In the genomic region with DNA sequence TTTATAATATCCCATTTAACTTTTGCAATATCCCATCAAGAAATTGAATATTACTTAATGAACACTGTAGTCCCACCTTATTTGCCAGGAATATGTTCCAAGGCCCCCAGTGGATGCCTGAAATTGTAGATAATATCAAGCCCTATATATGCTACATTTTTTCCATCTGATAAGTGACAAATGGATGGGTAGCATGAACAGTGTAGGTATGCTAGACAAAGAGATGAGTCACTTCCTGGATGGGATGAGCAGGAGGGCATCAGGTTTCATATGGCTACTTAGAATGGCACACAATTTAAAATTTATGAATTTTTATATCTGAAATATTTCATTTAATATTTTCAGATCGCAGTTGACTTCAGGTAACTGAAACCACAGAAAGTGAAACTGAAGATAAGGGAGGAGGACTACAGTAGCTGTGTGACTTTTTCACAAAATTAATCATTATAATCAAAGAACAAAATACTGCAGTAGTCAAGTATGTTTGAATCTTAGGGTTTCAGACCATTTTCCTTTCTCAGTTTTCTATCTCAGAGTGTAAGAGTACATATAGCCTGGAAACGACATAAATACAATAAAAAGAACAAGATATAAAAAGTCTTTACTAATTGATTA, we compare ENCODE assay signal across 14 cellular contexts.
A peak's percentile ranks its signal among the peaks of the same experiment; 100 is the strongest.
DNase-seq lines count a peak whose midpoint lies in the region; ATAC-seq and TF ChIP-seq lines count a peak whose summit lies in the region.
"Had no signal": no experiment of that assay in that cellular context is flagged by ENCODE, and none has a peak within 500 bp of the region (broad histone marks: within the 10 kb centered on the region; RNA-seq: fewer than 3 reads in every experiment).

No MANE protein-coding gene starts in this region.

- no peak for TF ChIP-seq CTCF in RWPE1 (conservative IDR thresholded peaks at IDR 0.05; ENCODE audit: low read depth)
- TF ChIP-seq CTCF in foreskin keratinocyte (conservative IDR thresholded peaks at IDR 0.05) = no peak

- POLR2A ChIA-PET in RWPE1 (lab: Yijun Ruan, JAX; ENCODE audit: low non-redundant PET) = no interaction called here

- H3K4me1 ChIP-seq in foreskin keratinocyte = peaks cover 19% of the 10 kb centered on the region
- H3K4me1 ChIP-seq: upper lobe of left lung had no signal

- peak; percentile 97 for ATAC-seq in foreskin keratinocyte
- ATAC-seq: activated CD8-positive, alpha-beta T cell treated with anti-CD3 and anti-CD28 coated beads for 36 hours had no signal

- DNase-seq in EH (ENCODE audit: low read depth) (peak; percentile 36), HS-5 (ENCODE audit: low read depth) (peak; percentile 31), RWPE1 (ENCODE audit: low spot score) (peak; percentile 48), foreskin keratinocyte (peak; percentile 21 to 58), UCSD-AML1 (lab: John Stamatoyannopoulos, UW; ENCODE audit: unreplicated experiment) (no peak), NCI-H345 (lab: John Stamatoyannopoulos, UW) (no peak)
- DNase-seq in activated CD8-positive, alpha-beta memory T cell treated with anti-CD3 and anti-CD28 coated beads, Interleukin-2, amount 50 U/mL, for 4 hours = no peak
- DNase-seq in stimulated activated naive CD4-positive, alpha-beta T cell (lab: John Stamatoyannopoulos, UW) = no peak
- DNase-seq: activated CD8-positive, alpha-beta T cell treated with anti-CD3 and anti-CD28 coated beads for 36 hours; anterior cingulate cortex; NCI-H187; nucleus accumbens; stimulated activated CD4-positive, alpha-beta T cell treated with anti-CD3 and anti-CD28 coated beads, Interleukin-4, amount 100 ng/mL, for 4 hours; upper lobe of left lung had no signal

- no peaks in the 10 kb centered on the region for H3K27me3 ChIP-seq in foreskin keratinocyte
- H3K27me3 ChIP-seq: upper lobe of left lung had no signal

- H3K27ac ChIP-seq in RWPE1 (no peak overlapping the region), foreskin keratinocyte (no peak overlapping the region)
- H3K27ac ChIP-seq: upper lobe of left lung had no signal

- CTCF ChIA-PET in RWPE1 (lab: Yijun Ruan, JAX) = interaction anchor here (0.5 kb wide), 1 partner anchor 341 kb away, joined by 3 read pairs; no protein-coding TSS in a partner anchor

Comparison
In these comparisons a context has a peak if more than half of its experiments do, and no peak if none do; other contexts are left out.
1. DNase-seq: peak in EH (single experiment), HS-5 (single experiment), RWPE1 (single experiment) and foreskin keratinocyte (2 of 2); none in UCSD-AML1 (single experiment), activated CD8-positive, alpha-beta memory T cell treated with anti-CD3 and anti-CD28 coated beads, Interleukin-2, amount 50 U/mL, for 4 hours (single experiment), NCI-H345 (single experiment) and stimulated activated naive CD4-positive, alpha-beta T cell (0 of 6).